11 cellular contexts compared by ENCODE assay signal in genomic region chr1:26733982-26734381, GRCh38. TPM values are rescaled to one million over a fixed set of nuclear protein-coding genes. Genes with fewer than 3 reads are reported as not detected.
A peak's percentile ranks its signal among the peaks of the same experiment; 100 is the strongest.
DNase-seq lines count a peak whose midpoint lies in the region; FAIRE-seq and TF ChIP-seq lines count a peak whose summit lies in the region.
"Had no signal": no experiment of that assay in that cellular context is flagged by ENCODE, and none has a peak within 500 bp of the region (broad histone marks: within the 10 kb centered on the region; RNA-seq: fewer than 3 reads in every experiment).

No MANE protein-coding gene starts in this region.

- no peak overlapping the region for H3K4me3 Mint-ChIP-seq in activated CD4-positive, alpha-beta T cell treated with anti-CD3 and anti-CD28 coated beads, Interleukin-2, amount 10 ng/mL, durations not matched to agents 7 days and 5 days
- no peak overlapping the region for H3K4me3 Mint-ChIP-seq in endothelial cell (ENCODE audit: unreplicated experiment)

- H3K27ac Mint-ChIP-seq in activated CD4-positive, alpha-beta T cell treated with anti-CD3 and anti-CD28 coated beads, Interleukin-2, amount 10 ng/mL, durations not matched to agents 7 days and 5 days, result peak overlapping the region; percentile 56
- H3K27ac Mint-ChIP-seq in endothelial cell (ENCODE audit: unreplicated experiment), result peak overlapping the region; percentile 32

- no peak for FAIRE-seq in RCC 7860 (lab: Jason Lieb, UNC)
- FAIRE-seq: K562 had no signal

- H3K36me3 ChIP-seq in MG63, result peaks cover 80% of the 10 kb centered on the region

- H3K27me3 ChIP-seq in MG63, result no peaks in the 10 kb centered on the region
- H3K27me3 ChIP-seq: BLaER1 had no signal

- H3K4me3 ChIP-seq in MG63, result no peak overlapping the region
- H3K4me3 ChIP-seq: BLaER1, K562 had no signal

- no peaks in the 10 kb centered on the region for H3K9me3 ChIP-seq in MG63
- H3K9me3 ChIP-seq: BLaER1 had no signal

- no peak for TF ChIP-seq CTCF in endothelial cell (IDR thresholded peaks at IDR 0.05; ENCODE audit: unreplicated experiment)

- DNase-seq in activated CD4-positive, alpha-beta T cell treated with anti-CD3 and anti-CD28 coated beads, Interleukin-2, amount 10 ng/mL, durations not matched to agents 7 days and 5 days, result peak; percentile 43
- DNase-seq in activated CD4-positive, alpha-beta T cell treated with anti-CD3 and anti-CD28 coated beads for 1 hour, result no peak
- DNase-seq in RCC 7860 (ENCODE audit: low spot score) (peak; percentile 9), endothelial cell (ENCODE audit: low spot score) (no peak), DMS153 (lab: John Stamatoyannopoulos, UW) (no peak), MG63 (no peak), NCI-H774 (lab: John Stamatoyannopoulos, UW) (no peak)
- peak; percentile 39 for DNase-seq in stimulated activated CD8-positive, alpha-beta memory T cell treated with anti-CD3 and anti-CD28 coated beads, Interleukin-4, amount 100 ng/mL, for 48 hours
- DNase-seq: foreskin melanocyte had no signal

- peaks cover 60% of the 10 kb centered on the region for H3K36me3 Mint-ChIP-seq in activated CD4-positive, alpha-beta T cell treated with anti-CD3 and anti-CD28 coated beads, Interleukin-2, amount 10 ng/mL, durations not matched to agents 7 days and 5 days (ENCODE audit: low read depth)
- peaks cover 25% of the 10 kb centered on the region for H3K36me3 Mint-ChIP-seq in endothelial cell (ENCODE audit: low read depth, unreplicated experiment)

- no peaks in the 10 kb centered on the region for H3K9me3 Mint-ChIP-seq in activated CD4-positive, alpha-beta T cell treated with anti-CD3 and anti-CD28 coated beads, Interleukin-2, amount 10 ng/mL, durations not matched to agents 7 days and 5 days
- H3K9me3 Mint-ChIP-seq in endothelial cell (ENCODE audit: unreplicated experiment), result no peaks in the 10 kb centered on the region

- POLR2A ChIA-PET in activated CD4-positive, alpha-beta T cell treated with anti-CD3 and anti-CD28 coated beads, Interleukin-2, amount 10 ng/mL, durations not matched to agents 7 days and 5 days (lab: Charles Lee), result no interaction called here

- CTCF ChIA-PET in activated CD4-positive, alpha-beta T cell treated with anti-CD3 and anti-CD28 coated beads, Interleukin-2, amount 10 ng/mL, durations not matched to agents 7 days and 5 days (lab: Charles Lee), result no interaction called here

- no peaks in the 10 kb centered on the region for H3K27me3 Mint-ChIP-seq in activated CD4-positive, alpha-beta T cell treated with anti-CD3 and anti-CD28 coated beads, Interleukin-2, amount 10 ng/mL, durations not matched to agents 7 days and 5 days
- peaks cover 3% of the 10 kb centered on the region for H3K27me3 Mint-ChIP-seq in endothelial cell (ENCODE audit: unreplicated experiment)

- H3K4me1 Mint-ChIP-seq in activated CD4-positive, alpha-beta T cell treated with anti-CD3 and anti-CD28 coated beads, Interleukin-2, amount 10 ng/mL, durations not matched to agents 7 days and 5 days, result peaks cover 65% of the 10 kb centered on the region
- peaks cover 27% of the 10 kb centered on the region for H3K4me1 Mint-ChIP-seq in endothelial cell (ENCODE audit: unreplicated experiment)

RNA-seq across cellular contexts. Expression of gene ARID1A, which starts 38.2 kb away (rescaled TPM):
- 100 to 1,000 TPM; 120 TPM for total RNA-seq in activated CD4-positive, alpha-beta T cell treated with anti-CD3 and anti-CD28 coated beads, Interleukin-2, amount 10 ng/mL, durations not matched to agents 7 days and 5 days
- total RNA-seq in endothelial cell (ENCODE audit: unreplicated experiment), result 115 TPM
- total RNA-seq in MG63 (2014; rRNA removed; shearing (Covaris generic); ENCODE audit: low replicate concordance), result 5.5 and 14.6 TPM in 2 replicates

RNA-seq across cellular contexts. Expression of gene PIGV, which starts 53.8 kb away (rescaled TPM):
- 10 to 100 TPM; 16.4 to 16.9 TPM for total RNA-seq in activated CD4-positive, alpha-beta T cell treated with anti-CD3 and anti-CD28 coated beads, Interleukin-2, amount 10 ng/mL, durations not matched to agents 7 days and 5 days
- total RNA-seq in endothelial cell (ENCODE audit: unreplicated experiment), result 7.6 TPM
- 10.5 and 11.7 TPM in 2 replicates for total RNA-seq in MG63 (2014; rRNA removed; shearing (Covaris generic); ENCODE audit: low replicate concordance)

Comparison
In these comparisons a context has a peak if more than half of its experiments do, and no peak if none do; other contexts are left out.
1. DNase-seq: peak in activated CD4-positive, alpha-beta T cell treated with anti-CD3 and anti-CD28 coated beads, Interleukin-2, amount 10 ng/mL, durations not matched to agents 7 days and 5 days (single experiment), RCC 7860 (single experiment) and stimulated activated CD8-positive, alpha-beta memory T cell treated with anti-CD3 and anti-CD28 coated beads, Interleukin-4, amount 100 ng/mL, for 48 hours (single experiment); none in activated CD4-positive, alpha-beta T cell treated with anti-CD3 and anti-CD28 coated beads for 1 hour (single experiment), endothelial cell (single experiment), DMS153 (single experiment), MG63 (single experiment) and NCI-H774 (single experiment).